In the genomic region with DNA sequence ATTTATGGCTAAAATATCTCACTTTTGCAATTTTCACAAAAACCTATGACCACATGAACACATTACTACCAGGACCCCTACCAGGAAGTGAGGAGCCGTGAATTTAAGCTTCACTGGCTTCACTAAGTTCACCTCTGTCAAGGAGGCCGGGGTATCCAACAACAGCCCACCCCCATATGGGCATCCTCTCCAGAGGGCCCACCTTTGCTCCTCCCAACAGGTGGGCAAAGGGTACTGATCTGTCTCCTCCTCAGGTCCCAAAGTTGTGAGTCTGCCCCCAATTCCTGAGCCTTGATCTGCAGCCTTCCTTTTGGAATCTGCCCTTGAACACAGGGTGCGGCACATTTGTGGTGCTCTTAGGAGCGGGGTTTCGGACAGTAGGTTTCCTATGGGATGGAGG, we compare ENCODE assay signal across 25 cellular contexts.
"Had no signal": no experiment of that assay in that cellular context is flagged by ENCODE, and none has a peak within 500 bp of the region (broad histone marks: within the 10 kb centered on the region; RNA-seq: fewer than 3 reads in every experiment).

No MANE protein-coding gene starts in this region.

- H3K4me1 ChIP-seq: adrenal gland, body of pancreas, esophagus squamous epithelium had no signal

- H3K4me3 Mint-ChIP-seq: activated naive CD4-positive, alpha-beta T cell treated with anti-CD3 and anti-CD28 coated beads for 36 hours; activated naive CD4-positive, alpha-beta T cell treated with anti-CD3 and anti-CD28 coated beads, Interleukin-2, amount 50 U/mL, for 24 hours; activated naive CD8-positive, alpha-beta T cell treated with anti-CD3 and anti-CD28 coated beads for 36 hours; activated naive CD8-positive, alpha-beta T cell treated with anti-CD3 and anti-CD28 coated beads, Interleukin-2, amount 50 U/mL, for 24 hours; activated T-cell treated with anti-CD3 and anti-CD28 coated beads, Interleukin-2, amount 50 U/mL, for 24 hours; activated T-cell treated with anti-CD3 and anti-CD28 coated beads, Interleukin-2, amount 50 U/mL, for 72 hours; effector memory CD8-positive, alpha-beta T cell; WTC11 had no signal

- H3K27ac Mint-ChIP-seq: activated naive CD4-positive, alpha-beta T cell treated with anti-CD3 and anti-CD28 coated beads for 36 hours; activated naive CD4-positive, alpha-beta T cell treated with anti-CD3 and anti-CD28 coated beads, Interleukin-2, amount 50 U/mL, for 24 hours; activated naive CD8-positive, alpha-beta T cell treated with anti-CD3 and anti-CD28 coated beads for 36 hours; activated naive CD8-positive, alpha-beta T cell treated with anti-CD3 and anti-CD28 coated beads, Interleukin-2, amount 50 U/mL, for 24 hours; activated T-cell treated with anti-CD3 and anti-CD28 coated beads, Interleukin-2, amount 50 U/mL, for 24 hours; activated T-cell treated with anti-CD3 and anti-CD28 coated beads, Interleukin-2, amount 50 U/mL, for 72 hours; effector memory CD8-positive, alpha-beta T cell; WTC11 had no signal

- DNase-seq: activated CD4-positive, alpha-beta T cell treated with anti-CD3 and anti-CD28 coated beads for 1 hour; activated CD4-positive, alpha-beta T cell treated with anti-CD3 and anti-CD28 coated beads for 4 hours; activated CD4-positive, alpha-beta T cell treated with anti-CD3 and anti-CD28 coated beads, Interleukin-2, amount 50 U/mL, for 48 hours; activated CD8-positive, alpha-beta memory T cell treated with anti-CD3 and anti-CD28 coated beads, Interleukin-2, amount 50 U/mL, for 48 hours; activated naive CD4-positive, alpha-beta T cell treated with anti-CD3 and anti-CD28 coated beads for 36 hours; activated naive CD8-positive, alpha-beta T cell treated with anti-CD3 and anti-CD28 coated beads for 36 hours; activated naive CD8-positive, alpha-beta T cell treated with anti-CD3 and anti-CD28 coated beads, Interleukin-2, amount 50 U/mL, for 24 hours; activated T-cell treated with anti-CD3 and anti-CD28 coated beads for 4 hours; activated T-cell treated with anti-CD3 and anti-CD28 coated beads, Interleukin-2, amount 50 U/mL, for 24 hours; activated T-cell treated with anti-CD3 and anti-CD28 coated beads, Interleukin-2, amount 50 U/mL, for 72 hours; adrenal gland; amygdala; body of pancreas; caudate nucleus; cortex of kidney; dermis blood vessel endothelial cell; effector CD4-positive, alpha-beta T cell; effector memory CD8-positive, alpha-beta T cell; erythroblast; esophagus squamous epithelium; head of caudate nucleus; T-helper 2 cell had no signal

- H3K9me3 Mint-ChIP-seq: activated naive CD4-positive, alpha-beta T cell treated with anti-CD3 and anti-CD28 coated beads for 36 hours; activated naive CD4-positive, alpha-beta T cell treated with anti-CD3 and anti-CD28 coated beads, Interleukin-2, amount 50 U/mL, for 24 hours; activated naive CD8-positive, alpha-beta T cell treated with anti-CD3 and anti-CD28 coated beads for 36 hours; activated naive CD8-positive, alpha-beta T cell treated with anti-CD3 and anti-CD28 coated beads, Interleukin-2, amount 50 U/mL, for 24 hours; activated T-cell treated with anti-CD3 and anti-CD28 coated beads, Interleukin-2, amount 50 U/mL, for 24 hours; activated T-cell treated with anti-CD3 and anti-CD28 coated beads, Interleukin-2, amount 50 U/mL, for 72 hours; effector memory CD8-positive, alpha-beta T cell had no signal

- H3K9me3 ChIP-seq: adrenal gland, esophagus squamous epithelium had no signal

- H3K36me3 ChIP-seq: adrenal gland, esophagus squamous epithelium had no signal

- H3K27me3 ChIP-seq: adrenal gland, body of pancreas had no signal

- H3K36me3 Mint-ChIP-seq: activated naive CD4-positive, alpha-beta T cell treated with anti-CD3 and anti-CD28 coated beads, Interleukin-2, amount 50 U/mL, for 24 hours; activated naive CD8-positive, alpha-beta T cell treated with anti-CD3 and anti-CD28 coated beads for 36 hours; WTC11 had no signal

- H3K27ac ChIP-seq: adrenal gland, body of pancreas, esophagus squamous epithelium, VCaP had no signal

- H3K4me3 ChIP-seq: adrenal gland, body of pancreas, esophagus squamous epithelium had no signal

- H3K4me1 Mint-ChIP-seq: activated naive CD4-positive, alpha-beta T cell treated with anti-CD3 and anti-CD28 coated beads, Interleukin-2, amount 50 U/mL, for 24 hours; activated naive CD8-positive, alpha-beta T cell treated with anti-CD3 and anti-CD28 coated beads for 36 hours; activated naive CD8-positive, alpha-beta T cell treated with anti-CD3 and anti-CD28 coated beads, Interleukin-2, amount 50 U/mL, for 24 hours had no signal
